ENCODE assay signal across 29 cellular contexts in the genomic region with DNA sequence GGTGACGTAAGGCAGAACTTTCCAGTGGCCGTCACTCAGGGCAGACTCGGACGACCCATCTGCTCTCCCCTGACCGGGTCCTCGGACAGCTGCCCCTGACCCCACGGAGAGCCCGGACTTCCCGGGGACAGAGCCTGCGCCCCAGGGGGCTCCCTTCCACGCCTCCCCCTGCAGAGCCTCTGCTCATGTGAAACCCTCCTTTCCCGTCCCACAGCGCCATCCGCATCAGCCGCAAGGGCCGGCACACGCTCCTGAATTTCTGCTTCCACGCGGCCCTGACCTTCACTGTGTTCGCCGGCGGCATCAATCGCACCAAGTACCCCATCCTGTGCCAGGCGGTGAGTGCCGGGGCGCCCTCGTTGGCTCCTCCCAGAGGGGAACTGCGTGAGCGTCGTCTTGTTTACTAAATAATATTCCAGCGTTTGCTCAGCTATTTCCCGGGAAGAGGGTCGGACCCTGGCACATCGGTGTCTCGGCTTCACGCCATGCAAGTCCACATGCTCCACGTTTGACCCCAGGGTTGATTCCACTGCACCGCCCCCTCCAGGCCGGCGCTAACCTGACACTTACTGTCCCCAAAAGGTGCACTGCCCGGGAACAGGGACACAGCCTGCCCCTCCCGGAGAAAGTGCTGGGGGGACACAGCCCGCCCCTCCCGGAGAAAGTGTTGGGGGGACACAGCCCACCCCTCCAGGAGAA. TPM values are rescaled to one million over a fixed set of nuclear protein-coding genes. Genes with fewer than 3 reads are reported as not detected.
"Had no signal": no experiment of that assay in that cellular context is flagged by ENCODE, and none has a peak within 500 bp of the region (broad histone marks: within the 10 kb centered on the region; RNA-seq: fewer than 3 reads in every experiment).

No MANE protein-coding gene starts in this region.

- H3K9me3 Mint-ChIP-seq: activated CD4-positive, alpha-beta memory T cell treated with anti-CD3 and anti-CD28 coated beads, Interleukin-2, amount 10 ng/mL, durations not matched to agents 7 days and 5 days; activated CD4-positive, alpha-beta T cell treated with anti-CD3 and anti-CD28 coated beads, Interleukin-2, amount 10 ng/mL, durations not matched to agents 7 days and 5 days; activated T-cell treated with anti-CD3 and anti-CD28 coated beads, Interleukin-2, amount 50 U/mL, for 4 hours; activated T-helper 17 cell treated with anti-CD3 and anti-CD28 coated beads, Interleukin-2, amount 50 U/mL, for 72 hours; effector memory CD8-positive, alpha-beta T cell; immature natural killer cell; natural killer cell had no signal

- H3K9me3 ChIP-seq: left lung, lower lobe of right lung, transverse colon, uterus had no signal

- H3K4me3 ChIP-seq: left lung, lower lobe of right lung, transverse colon, uterus had no signal

- DNase-seq: activated CD4-positive, alpha-beta memory T cell treated with anti-CD3 and anti-CD28 coated beads, Interleukin-2, amount 10 ng/mL, durations not matched to agents 7 days and 5 days; activated CD4-positive, alpha-beta T cell treated with anti-CD3 and anti-CD28 coated beads, Interleukin-2, amount 10 ng/mL, durations not matched to agents 7 days and 5 days; activated CD4-positive, CD25-positive, alpha-beta regulatory T cell treated with anti-CD3 and anti-CD28 coated beads, Interleukin-2, amount 50 U/mL, for 72 hours; activated gamma-delta T cell treated with Interleukin-2 at 50 U/mL for 16 hours; activated naive CD4-positive, alpha-beta T cell treated with anti-CD3 and anti-CD28 coated beads, Interleukin-2, amount 50 U/mL, for 16 hours; activated T-cell treated with anti-CD3 and anti-CD28 coated beads, Interleukin-2, amount 50 U/mL, for 4 hours; amniotic stem cell; brain microvascular endothelial cell; cortex of kidney; effector memory CD8-positive, alpha-beta T cell; foreskin fibroblast; head of caudate nucleus; hippocampal formation; immature natural killer cell; kidney; lower lobe of right lung; mesenchymal stem cell; natural killer cell; posterior cingulate gyrus; stimulated activated CD4-positive, alpha-beta T cell treated with anti-CD3 and anti-CD28 coated beads, Interleukin-2, amount 100 ng/mL, for 48 hours; stimulated activated naive CD4-positive, alpha-beta T cell treated with Interleukin-2 at 50 U/mL for 16 hours; transverse colon; uterus had no signal

- H3K27me3 ChIP-seq: uterus had no signal

- H3K4me3 Mint-ChIP-seq: activated CD4-positive, alpha-beta memory T cell treated with anti-CD3 and anti-CD28 coated beads, Interleukin-2, amount 10 ng/mL, durations not matched to agents 7 days and 5 days; activated CD4-positive, alpha-beta T cell treated with anti-CD3 and anti-CD28 coated beads, Interleukin-2, amount 10 ng/mL, durations not matched to agents 7 days and 5 days; activated T-cell treated with anti-CD3 and anti-CD28 coated beads, Interleukin-2, amount 50 U/mL, for 4 hours; activated T-helper 17 cell treated with anti-CD3 and anti-CD28 coated beads, Interleukin-2, amount 50 U/mL, for 72 hours; effector memory CD8-positive, alpha-beta T cell; immature natural killer cell; natural killer cell had no signal

- ATAC-seq: activated T-cell treated with anti-CD3 and anti-CD28 coated beads, Interleukin-2, amount 50 U/mL, for 4 hours; activated T-helper 17 cell treated with anti-CD3 and anti-CD28 coated beads, Interleukin-2, amount 50 U/mL, for 72 hours; effector memory CD8-positive, alpha-beta T cell; esophagus mucosa; left lung; lower lobe of right lung; natural killer cell; right cardiac atrium had no signal

- H3K36me3 Mint-ChIP-seq: immature natural killer cell, natural killer cell had no signal

- H3K4me1 Mint-ChIP-seq: activated CD4-positive, alpha-beta memory T cell treated with anti-CD3 and anti-CD28 coated beads, Interleukin-2, amount 10 ng/mL, durations not matched to agents 7 days and 5 days; activated T-helper 17 cell treated with anti-CD3 and anti-CD28 coated beads, Interleukin-2, amount 50 U/mL, for 72 hours had no signal

- H3K36me3 ChIP-seq: brain microvascular endothelial cell, left lung, lower lobe of right lung, transverse colon, uterus had no signal

- H3K27ac Mint-ChIP-seq: activated CD4-positive, alpha-beta memory T cell treated with anti-CD3 and anti-CD28 coated beads, Interleukin-2, amount 10 ng/mL, durations not matched to agents 7 days and 5 days; activated CD4-positive, alpha-beta T cell treated with anti-CD3 and anti-CD28 coated beads, Interleukin-2, amount 10 ng/mL, durations not matched to agents 7 days and 5 days; activated T-helper 17 cell treated with anti-CD3 and anti-CD28 coated beads, Interleukin-2, amount 50 U/mL, for 72 hours; effector memory CD8-positive, alpha-beta T cell; immature natural killer cell; natural killer cell had no signal

- H3K27ac ChIP-seq: brain microvascular endothelial cell, left lung, lower lobe of right lung, transverse colon, uterus had no signal

- H3K4me1 ChIP-seq: left lung, lower lobe of right lung, uterus had no signal

RNA-seq across cellular contexts. Expression of gene ADGRA1, which starts 10.9 kb away (rescaled TPM):
- total RNA-seq: activated CD4-positive, alpha-beta memory T cell treated with anti-CD3 and anti-CD28 coated beads, Interleukin-2, amount 10 ng/mL, durations not matched to agents 7 days and 5 days; activated CD4-positive, alpha-beta T cell treated with anti-CD3 and anti-CD28 coated beads, Interleukin-2, amount 10 ng/mL, durations not matched to agents 7 days and 5 days; activated T-cell treated with anti-CD3 and anti-CD28 coated beads, Interleukin-2, amount 50 U/mL, for 4 hours; activated T-helper 17 cell treated with anti-CD3 and anti-CD28 coated beads, Interleukin-2, amount 50 U/mL, for 72 hours; astrocyte; esophagus mucosa; natural killer cell; osteoblast had no signal
- polyA plus RNA-seq: immature natural killer cell had no signal
